11 cellular contexts compared by ENCODE assay signal in the genomic region with DNA sequence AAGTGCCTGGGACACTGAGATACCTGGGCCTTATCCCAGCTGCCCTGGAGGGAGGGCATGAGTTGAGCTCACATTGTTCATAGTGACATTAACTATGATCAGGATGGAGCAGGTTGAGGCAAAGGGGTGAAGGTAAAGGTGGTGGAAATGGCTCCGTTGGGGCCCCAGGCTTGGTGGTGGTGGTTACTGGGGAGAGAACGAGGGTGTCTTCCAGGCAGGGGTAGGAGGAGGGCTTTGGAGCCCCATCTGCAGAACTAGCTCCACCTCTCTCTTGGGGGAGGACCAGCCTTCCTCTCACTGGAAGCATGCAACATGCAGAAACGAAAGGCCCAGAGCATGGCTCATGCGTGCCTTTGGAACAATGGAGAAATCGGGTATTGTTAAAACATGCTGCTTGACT.
DNase-seq lines count a peak whose midpoint lies in the region; ATAC-seq and TF ChIP-seq lines count a peak whose summit lies in the region.
"Had no signal": no experiment of that assay in that cellular context is flagged by ENCODE, and none has a peak within 500 bp of the region (broad histone marks: within the 10 kb centered on the region; RNA-seq: fewer than 3 reads in every experiment).

No MANE protein-coding gene starts in this region.

- WGBS in upper lobe of left lung, 2 donors = 83 to 90% methylated on average over 5 of the region's 5 CpGs
- WGBS in endodermal cell (ENCODE audit: insufficient coverage in 1 of 2, insufficient read length in 1 of 2), 2 experiments = 89 to 96% methylated on average over 5 of the region's 5 CpGs

- TF ChIP-seq CTCF in left ventricle myocardium inferior (IDR thresholded peaks at IDR 0.05; ENCODE audit: borderline replicate concordance) (no peak), upper lobe of left lung (IDR thresholded peaks at IDR 0.05) (no peak), endodermal cell (conservative IDR thresholded peaks at IDR 0.05) (no peak), uterus (IDR thresholded peaks at IDR 0.05) (no peak)

- no peak for ATAC-seq in Right ventricle myocardium inferior
- peak; percentile 23 for ATAC-seq in HG03025 (IDR thresholded peaks at IDR 0.05; ENCODE audit: low FRiP score, unreplicated experiment)
- no peak for ATAC-seq in activated naive CD8-positive, alpha-beta T cell treated with anti-CD3 and anti-CD28 coated beads, Interleukin-2, amount 50 U/mL, for 24 hours
- peak in 1 of 2 donors; percentile 13 for ATAC-seq in upper lobe of left lung (ENCODE audit: low FRiP score in 2 of 2)
- ATAC-seq: HCT116 had no signal

- H3K36me3 ChIP-seq in left ventricle myocardium inferior (no peaks in the 10 kb centered on the region), upper lobe of left lung (no peaks in the 10 kb centered on the region), endodermal cell (ENCODE audit: control insufficient read depth, insufficient read depth, low read length) (no peaks in the 10 kb centered on the region), uterus (no peaks in the 10 kb centered on the region)

- H3K27ac ChIP-seq in left ventricle myocardium inferior (replicated peaks) (peak overlapping the region; percentile 14), upper lobe of left lung (peak overlapping the region; percentile 7 to 54 (median 34)), endodermal cell (ENCODE audit: low read depth, low read length) (no peak overlapping the region), uterus (no peak overlapping the region)
- H3K27ac ChIP-seq: C4-2B had no signal

- H3K9ac ChIP-seq in endodermal cell (ENCODE audit: extremely low read depth, low read length, poor library complexity, severe bottlenecking) = no peak overlapping the region

- DNase-seq in left ventricle myocardium inferior = no peak
- DNase-seq in Right ventricle myocardium inferior (ENCODE audit: missing footprints) = no peak
- DNase-seq in activated naive CD8-positive, alpha-beta T cell treated with anti-CD3 and anti-CD28 coated beads, Interleukin-2, amount 50 U/mL, for 24 hours = no peak
- no peak for DNase-seq in upper lobe of left lung
- DNase-seq in stimulated activated CD4-positive, alpha-beta T cell treated with anti-CD3 and anti-CD28 coated beads, Interleukin-2, amount 100 ng/mL, for 24 hours = no peak
- no peak for DNase-seq in endodermal cell
- no peak for DNase-seq in uterus
- DNase-seq: NCI-H510A treated with DMSO at 0.1 percent for 48 hours had no signal

- no peak for TF ChIP-seq EP300 in upper lobe of left lung (IDR thresholded peaks at IDR 0.05)

- peaks cover 73% of the 10 kb centered on the region for H3K4me1 Mint-ChIP-seq in activated naive CD8-positive, alpha-beta T cell treated with anti-CD3 and anti-CD28 coated beads, Interleukin-2, amount 50 U/mL, for 24 hours
- H3K4me1 Mint-ChIP-seq in endodermal cell = peaks cover 30% of the 10 kb centered on the region

- intact Hi-C loops in left ventricle myocardium inferior (cut with micrococcal nuclease) = no loop called here
- intact Hi-C loops in Right ventricle myocardium inferior (cut with DNase I) = loop anchor here (10.0 kb wide), 1 partner anchor 114 kb away; no protein-coding TSS in a partner anchor
- intact Hi-C loops in uterus (cut with DNase I; ENCODE audit: low total_unique reads) = no loop called here

- TF ChIP-seq POLR2A in upper lobe of left lung (IDR thresholded peaks at IDR 0.05) (no peak), uterus (IDR thresholded peaks at IDR 0.05) (no peak)

- no peaks in the 10 kb centered on the region for H3K9me3 Mint-ChIP-seq in activated naive CD8-positive, alpha-beta T cell treated with anti-CD3 and anti-CD28 coated beads, Interleukin-2, amount 50 U/mL, for 24 hours
- H3K9me3 Mint-ChIP-seq in endodermal cell = peaks cover 4% of the 10 kb centered on the region

- H3K27ac Mint-ChIP-seq in activated naive CD8-positive, alpha-beta T cell treated with anti-CD3 and anti-CD28 coated beads, Interleukin-2, amount 50 U/mL, for 24 hours = peak overlapping the region; percentile 82
- H3K27ac Mint-ChIP-seq in endodermal cell = no peak overlapping the region

- no peaks in the 10 kb centered on the region for H3K27me3 Mint-ChIP-seq in activated naive CD8-positive, alpha-beta T cell treated with anti-CD3 and anti-CD28 coated beads, Interleukin-2, amount 50 U/mL, for 24 hours
- no peaks in the 10 kb centered on the region for H3K27me3 Mint-ChIP-seq in endodermal cell (ENCODE audit: insufficient read depth)

- H3K27me3 ChIP-seq in left ventricle myocardium inferior (ENCODE audit: low read depth) = no peaks in the 10 kb centered on the region
- H3K27me3 ChIP-seq in upper lobe of left lung = no peaks in the 10 kb centered on the region
- H3K27me3 ChIP-seq in endodermal cell (ENCODE audit: control insufficient read depth, insufficient read depth, low read length, poor library complexity, severe bottlenecking) = no peaks in the 10 kb centered on the region
- H3K27me3 ChIP-seq in uterus = no peaks in the 10 kb centered on the region

- H3K36me3 Mint-ChIP-seq in activated naive CD8-positive, alpha-beta T cell treated with anti-CD3 and anti-CD28 coated beads, Interleukin-2, amount 50 U/mL, for 24 hours (ENCODE audit: low read depth) = peaks cover 2% of the 10 kb centered on the region
- H3K36me3 Mint-ChIP-seq in endodermal cell (ENCODE audit: low read depth) = no peaks in the 10 kb centered on the region

- H3K9me3 ChIP-seq in left ventricle myocardium inferior (replicated peaks) (no peaks in the 10 kb centered on the region), upper lobe of left lung (no peaks in the 10 kb centered on the region), endodermal cell (ENCODE audit: control insufficient read depth, low read length) (no peaks in the 10 kb centered on the region), uterus (no peaks in the 10 kb centered on the region)

- peak overlapping the region; percentile 42 for H3K4me3 Mint-ChIP-seq in activated naive CD8-positive, alpha-beta T cell treated with anti-CD3 and anti-CD28 coated beads, Interleukin-2, amount 50 U/mL, for 24 hours
- no peak overlapping the region for H3K4me3 Mint-ChIP-seq in endodermal cell

- no peak overlapping the region for H3K4me3 ChIP-seq in left ventricle myocardium inferior
- no peak overlapping the region for H3K4me3 ChIP-seq in upper lobe of left lung
- H3K4me3 ChIP-seq in endodermal cell (ENCODE audit: low read length) = no peak overlapping the region
- H3K4me3 ChIP-seq in uterus = no peak overlapping the region

- H3K4me1 ChIP-seq in left ventricle myocardium inferior (peaks cover 13% of the 10 kb centered on the region), upper lobe of left lung (peaks cover 34 to 57% (median 36%) of the 10 kb centered on the region in 4 donors), endodermal cell (ENCODE audit: control insufficient read depth, insufficient read depth, low read length) (peaks cover 7% of the 10 kb centered on the region), uterus (peaks cover 0 to 12% of the 10 kb centered on the region in 2 donors)

Comparison
In these comparisons a context has a peak if more than half of its experiments do, and no peak if none do; other contexts are left out.
1. H3K27ac ChIP-seq: peak in left ventricle myocardium inferior (single experiment) and upper lobe of left lung (4 of 4); none in endodermal cell (single experiment) and uterus (0 of 2).